8 cellular contexts compared by ENCODE assay signal in genomic region chr2:176554107-176555048, GRCh38.
DNase-seq lines count a peak whose midpoint lies in the region; ATAC-seq and TF ChIP-seq lines count a peak whose summit lies in the region.

No MANE protein-coding gene starts in this region.

- TF ChIP-seq CTCF in AG04450 (IDR thresholded peaks at IDR 0.05; ENCODE audit: low read depth, low read length) (peak; percentile 78), SU-DHL-6 (IDR thresholded peaks at IDR 0.05; ENCODE audit: insufficient read depth, low read length, poor library complexity, severe bottlenecking) (peak; percentile 71), cardiac fibroblast (IDR thresholded peaks at IDR 0.05; ENCODE audit: low read depth, low read length) (peak; percentile 61)

- H3K4me3 ChIP-seq in AG04450 (ENCODE audit: low read depth, low read length) (peak overlapping the region; percentile 59), SU-DHL-6 (ENCODE audit: insufficient read depth, low read length, poor library complexity, severe bottlenecking) (no peak overlapping the region), cardiac fibroblast (replicated peaks in 1 of 2; ENCODE audit: low read depth in 2 of 2, low read length in 2 of 2) (peak overlapping the region; percentile 46), iPS-18c (ENCODE audit: insufficient read depth, low read depth, low read length) (peak overlapping the region; percentile 11; the same call in 1 of the 2 replicates), skin epidermis (peak overlapping the region in 6 of 7 experiments; percentile 16 to 32 (median 26))

- H3K79me2 ChIP-seq in SU-DHL-6 (ENCODE audit: insufficient read depth, low read length): no peaks in the 10 kb centered on the region

- no peak overlapping the region for H2AFZ ChIP-seq in SU-DHL-6 (ENCODE audit: low read depth, low read length, severe bottlenecking)

- no peaks in the 10 kb centered on the region for H4K20me1 ChIP-seq in SU-DHL-6 (ENCODE audit: low read depth, low read length)

- ATAC-seq in GM18502 (IDR thresholded peaks at IDR 0.05; ENCODE audit: poor library complexity, unreplicated experiment) (peak; percentile 62), GM19397 (IDR thresholded peaks at IDR 0.05; ENCODE audit: unreplicated experiment) (no peak)

- H3K27ac ChIP-seq in AG04450 (ENCODE audit: low read depth, low read length) (no peak overlapping the region), SU-DHL-6 (ENCODE audit: low read depth, low read length) (no peak overlapping the region), skin epidermis (peak overlapping the region in 19 of 21 experiments; percentile 2 to 81 (median 63))

- POLR2A ChIA-PET in AG04450 (lab: Yijun Ruan, JAX): no interaction called here

- H3K36me3 ChIP-seq in SU-DHL-6 (ENCODE audit: low read length): no peaks in the 10 kb centered on the region

- H3F3A ChIP-seq in SU-DHL-6 (ENCODE audit: insufficient read depth): no peaks in the 10 kb centered on the region

- H3K4me2 ChIP-seq in SU-DHL-6 (ENCODE audit: low read depth, low read length, poor library complexity, severe bottlenecking): peak overlapping the region; percentile 17

- H3K9ac ChIP-seq in SU-DHL-6 (ENCODE audit: low read length): no peak overlapping the region

- H3K27me3 ChIP-seq in AG04450 (ENCODE audit: control insufficient read depth, insufficient read depth, low read length) (no peaks in the 10 kb centered on the region), SU-DHL-6 (ENCODE audit: low read length) (no peaks in the 10 kb centered on the region)

- H3K9me2 ChIP-seq in SU-DHL-6 (replicated peaks; ENCODE audit: insufficient read depth, low read length): no peaks in the 10 kb centered on the region

- CTCF ChIA-PET in AG04450 (lab: Charles Lee): interaction anchor here (0.5 to 5.2 kb wide), 111 partner anchors 8 to 1043 kb away, joined by 3 to 87 read pairs (median 5); partner anchors contain the start of genes HOXD8 and MTX2

- peak; percentile 34 for DNase-seq in AG04450 (ENCODE audit: low read depth, low spot score)
- peak; percentile 30 for DNase-seq in NCI-H1048 (lab: John Stamatoyannopoulos, UW)
- DNase-seq in cardiac fibroblast (ENCODE audit: low read depth in 2 of 2): peak; percentile 75 to 78

- no peaks in the 10 kb centered on the region for H3K9me3 ChIP-seq in AG04450 (ENCODE audit: control insufficient read depth, insufficient read depth, low read length)
- H3K9me3 ChIP-seq in SU-DHL-6 (ENCODE audit: insufficient read depth, low read length): no peaks in the 10 kb centered on the region
- H3K9me3 ChIP-seq in iPS-18c (ENCODE audit: control insufficient read depth, insufficient read depth, low read length): no peaks in the 10 kb centered on the region

Comparison
In these comparisons a context has a peak if more than half of its experiments do, and no peak if none do; other contexts are left out.
1. H3K27ac ChIP-seq: peak in skin epidermis (19 of 21); none in AG04450 (single experiment) and SU-DHL-6 (single experiment).
2. Peak in every context shown above with its lines, with median percentiles within 50 percentile points of each other: DNase-seq and CTCF ChIP-seq.